1 cellular context compared by ENCODE assay signal in the genomic region with DNA sequence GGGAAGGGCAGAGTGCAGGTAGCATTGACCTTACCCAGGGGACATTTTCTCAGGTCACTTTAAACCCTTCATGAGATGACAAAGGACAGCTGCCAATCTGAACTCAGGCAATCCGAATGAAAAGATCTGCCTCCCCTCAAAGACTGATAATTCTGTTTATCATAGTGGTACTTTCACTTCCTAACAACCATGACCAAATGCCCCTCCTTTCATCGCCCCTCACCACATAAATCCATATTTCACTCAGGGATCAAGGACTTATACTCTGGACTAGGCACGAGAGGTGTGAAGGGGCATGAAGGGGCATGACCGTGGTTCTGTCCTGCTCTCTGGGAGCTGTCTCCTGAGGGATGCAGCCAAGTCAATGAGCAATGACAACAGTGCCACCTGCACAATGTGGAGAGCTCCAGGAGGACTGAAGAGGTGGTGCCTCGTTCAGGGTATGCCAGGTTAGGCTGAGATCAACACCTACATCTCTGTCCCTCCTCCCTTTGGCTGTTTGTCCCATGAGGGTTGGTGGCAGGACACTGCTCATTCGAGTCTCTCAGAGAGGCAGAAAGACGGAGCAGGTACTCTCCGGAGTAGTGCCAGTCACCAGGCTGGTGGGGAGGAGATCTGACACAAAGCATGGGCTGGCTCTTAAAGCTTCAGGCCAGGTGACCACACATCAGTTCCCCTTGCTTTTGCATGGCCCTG.
TF ChIP-seq lines count a peak whose summit lies in the region.

No MANE protein-coding gene starts in this region.

TF ChIP-seq in GM12878, 131 proteins besides CTCF, POLR2A, EP300 and RAD21 (continued from another document):
- TF ChIP-seq, protein P1, sequence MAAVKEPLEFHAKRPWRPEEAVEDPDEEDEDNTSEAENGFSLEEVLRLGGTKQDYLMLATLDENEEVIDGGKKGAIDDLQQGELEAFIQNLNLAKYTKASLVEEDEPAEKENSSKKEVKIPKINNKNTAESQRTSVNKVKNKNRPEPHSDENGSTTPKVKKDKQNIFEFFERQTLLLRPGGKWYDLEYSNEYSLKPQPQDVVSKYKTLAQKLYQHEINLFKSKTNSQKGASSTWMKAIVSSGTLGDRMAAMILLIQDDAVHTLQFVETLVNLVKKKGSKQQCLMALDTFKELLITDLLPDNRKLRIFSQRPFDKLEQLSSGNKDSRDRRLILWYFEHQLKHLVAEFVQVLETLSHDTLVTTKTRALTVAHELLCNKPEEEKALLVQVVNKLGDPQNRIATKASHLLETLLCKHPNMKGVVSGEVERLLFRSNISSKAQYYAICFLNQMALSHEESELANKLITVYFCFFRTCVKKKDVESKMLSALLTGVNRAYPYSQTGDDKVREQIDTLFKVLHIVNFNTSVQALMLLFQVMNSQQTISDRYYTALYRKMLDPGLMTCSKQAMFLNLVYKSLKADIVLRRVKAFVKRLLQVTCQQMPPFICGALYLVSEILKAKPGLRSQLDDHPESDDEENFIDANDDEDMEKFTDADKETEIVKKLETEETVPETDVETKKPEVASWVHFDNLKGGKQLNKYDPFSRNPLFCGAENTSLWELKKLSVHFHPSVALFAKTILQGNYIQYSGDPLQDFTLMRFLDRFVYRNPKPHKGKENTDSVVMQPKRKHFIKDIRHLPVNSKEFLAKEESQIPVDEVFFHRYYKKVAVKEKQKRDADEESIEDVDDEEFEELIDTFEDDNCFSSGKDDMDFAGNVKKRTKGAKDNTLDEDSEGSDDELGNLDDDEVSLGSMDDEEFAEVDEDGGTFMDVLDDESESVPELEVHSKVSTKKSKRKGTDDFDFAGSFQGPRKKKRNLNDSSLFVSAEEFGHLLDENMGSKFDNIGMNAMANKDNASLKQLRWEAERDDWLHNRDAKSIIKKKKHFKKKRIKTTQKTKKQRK (IDR thresholded peaks at IDR 0.05; ENCODE audit: low read depth, low read length): no peak
- TF ChIP-seq KLF5 (IDR thresholded peaks at IDR 0.05; ENCODE audit: partially characterized antibody) (no peak), NFXL1 (IDR thresholded peaks at IDR 0.05; ENCODE audit: borderline replicate concordance) (no peak), JUND (IDR thresholded peaks at IDR 0.05; ENCODE audit: low read depth, low read length) (no peak), SRF (IDR thresholded peaks at IDR 0.05; ENCODE audit: low read depth in 2 of 2, low read length in 2 of 2) (no peak), SMARCA5 (IDR thresholded peaks at IDR 0.05) (no peak), ZNF217 (IDR thresholded peaks at IDR 0.05) (no peak), MEF2A (IDR thresholded peaks at IDR 0.05; ENCODE audit: insufficient read depth, low read depth, low read length) (no peak), NR2C2 (IDR thresholded peaks at IDR 0.05; ENCODE audit: borderline replicate concordance, control insufficient read depth, insufficient read length, low read depth) (no peak), EED (IDR thresholded peaks at IDR 0.05; ENCODE audit: low read depth) (peak; percentile 82), SUPT20H (IDR thresholded peaks at IDR 0.05; ENCODE audit: borderline replicate concordance, control insufficient read depth, low read depth, low read length) (no peak), GABPA (IDR thresholded peaks at IDR 0.05; ENCODE audit: low read depth) (no peak), KAT2A (conservative IDR thresholded peaks at IDR 0.05; ENCODE audit: control insufficient read depth, low read depth, low read length) (no peak), MXI1 (IDR thresholded peaks at IDR 0.05; ENCODE audit: low read depth, low read length) (no peak), IRF4 (IDR thresholded peaks at IDR 0.05; ENCODE audit: low read depth, low read length) (peak; percentile 38; the same call in 1 of the 2 replicates), BMI1 (IDR thresholded peaks at IDR 0.05; ENCODE audit: borderline replicate concordance) (no peak), NFYA (IDR thresholded peaks at IDR 0.05; ENCODE audit: borderline replicate concordance, low read depth, low read length) (no peak)
- TF ChIP-seq, protein P2, sequence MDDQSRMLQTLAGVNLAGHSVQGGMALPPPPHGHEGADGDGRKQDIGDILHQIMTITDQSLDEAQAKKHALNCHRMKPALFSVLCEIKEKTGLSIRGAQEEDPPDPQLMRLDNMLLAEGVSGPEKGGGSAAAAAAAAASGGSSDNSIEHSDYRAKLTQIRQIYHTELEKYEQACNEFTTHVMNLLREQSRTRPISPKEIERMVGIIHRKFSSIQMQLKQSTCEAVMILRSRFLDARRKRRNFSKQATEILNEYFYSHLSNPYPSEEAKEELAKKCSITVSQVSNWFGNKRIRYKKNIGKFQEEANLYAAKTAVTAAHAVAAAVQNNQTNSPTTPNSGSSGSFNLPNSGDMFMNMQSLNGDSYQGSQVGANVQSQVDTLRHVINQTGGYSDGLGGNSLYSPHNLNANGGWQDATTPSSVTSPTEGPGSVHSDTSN (IDR thresholded peaks at IDR 0.05; ENCODE audit: insufficient replicate concordance, low read depth, low read length): no peak
- TF ChIP-seq, protein P3, sequence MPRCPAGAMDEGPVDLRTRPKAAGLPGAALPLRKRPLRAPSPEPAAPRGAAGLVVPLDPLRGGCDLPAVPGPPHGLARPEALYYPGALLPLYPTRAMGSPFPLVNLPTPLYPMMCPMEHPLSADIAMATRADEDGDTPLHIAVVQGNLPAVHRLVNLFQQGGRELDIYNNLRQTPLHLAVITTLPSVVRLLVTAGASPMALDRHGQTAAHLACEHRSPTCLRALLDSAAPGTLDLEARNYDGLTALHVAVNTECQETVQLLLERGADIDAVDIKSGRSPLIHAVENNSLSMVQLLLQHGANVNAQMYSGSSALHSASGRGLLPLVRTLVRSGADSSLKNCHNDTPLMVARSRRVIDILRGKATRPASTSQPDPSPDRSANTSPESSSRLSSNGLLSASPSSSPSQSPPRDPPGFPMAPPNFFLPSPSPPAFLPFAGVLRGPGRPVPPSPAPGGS (IDR thresholded peaks at IDR 0.05; ENCODE audit: borderline replicate concordance, insufficient read depth, low read depth, low read length, poor library complexity, severe bottlenecking): no peak
- TF ChIP-seq, protein P4, sequence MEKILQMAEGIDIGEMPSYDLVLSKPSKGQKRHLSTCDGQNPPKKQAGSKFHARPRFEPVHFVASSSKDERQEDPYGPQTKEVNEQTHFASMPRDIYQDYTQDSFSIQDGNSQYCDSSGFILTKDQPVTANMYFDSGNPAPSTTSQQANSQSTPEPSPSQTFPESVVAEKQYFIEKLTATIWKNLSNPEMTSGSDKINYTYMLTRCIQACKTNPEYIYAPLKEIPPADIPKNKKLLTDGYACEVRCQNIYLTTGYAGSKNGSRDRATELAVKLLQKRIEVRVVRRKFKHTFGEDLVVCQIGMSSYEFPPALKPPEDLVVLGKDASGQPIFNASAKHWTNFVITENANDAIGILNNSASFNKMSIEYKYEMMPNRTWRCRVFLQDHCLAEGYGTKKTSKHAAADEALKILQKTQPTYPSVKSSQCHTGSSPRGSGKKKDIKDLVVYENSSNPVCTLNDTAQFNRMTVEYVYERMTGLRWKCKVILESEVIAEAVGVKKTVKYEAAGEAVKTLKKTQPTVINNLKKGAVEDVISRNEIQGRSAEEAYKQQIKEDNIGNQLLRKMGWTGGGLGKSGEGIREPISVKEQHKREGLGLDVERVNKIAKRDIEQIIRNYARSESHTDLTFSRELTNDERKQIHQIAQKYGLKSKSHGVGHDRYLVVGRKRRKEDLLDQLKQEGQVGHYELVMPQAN (conservative IDR thresholded peaks at IDR 0.05): no peak
